In the genomic region with DNA sequence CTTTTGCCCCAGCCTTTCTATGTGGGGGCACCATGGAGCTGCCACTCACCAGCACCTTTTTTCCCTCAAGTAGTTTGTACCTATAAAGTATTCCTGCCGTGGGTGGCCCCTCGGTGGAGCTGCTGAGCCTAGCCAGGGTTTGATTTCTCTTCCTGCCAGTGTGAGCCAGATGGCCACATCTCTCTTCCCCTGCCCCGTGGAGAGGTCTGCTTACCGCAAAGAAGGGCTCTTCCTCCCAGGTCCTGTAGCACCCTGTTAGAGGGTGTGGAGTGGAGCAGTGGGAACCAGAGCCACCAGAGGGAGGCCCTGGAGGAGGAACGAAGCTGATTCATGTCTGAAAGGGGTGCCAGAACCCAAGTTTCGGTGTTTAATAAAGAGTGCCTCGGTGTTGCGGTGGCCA, we compare ENCODE assay signal across 17 cellular contexts.
DNase-seq lines count a peak whose midpoint lies in the region; ATAC-seq, FAIRE-seq and TF ChIP-seq lines count a peak whose summit lies in the region.
"Had no signal": no experiment of that assay in that cellular context is flagged by ENCODE, and none has a peak within 500 bp of the region (broad histone marks: within the 10 kb centered on the region; RNA-seq: fewer than 3 reads in every experiment).

No MANE protein-coding gene starts in this region.

- no peak overlapping the region for H2BK120ac ChIP-seq in trophoblast cell (ENCODE audit: insufficient read depth, low read length, poor library complexity)

- peak overlapping the region; percentile 28 for H3K18ac ChIP-seq in trophoblast cell (ENCODE audit: low read length)

- WGBS in heart right ventricle, 2 donors, result 43 to 44% methylated on average over 8 of the region's 8 CpGs
- WGBS in trophoblast cell (ENCODE audit: extremely low coverage, insufficient coverage, insufficient read length), result no CpG with 5 or more reads among the region's 8 CpGs

- H3K36me3 ChIP-seq in H7 (replicated peaks; ENCODE audit: control insufficient read depth, insufficient read depth, low read length) (peaks cover 3% of the 10 kb centered on the region), adipocyte (ENCODE audit: control insufficient read depth, insufficient read depth, low read length, severe bottlenecking) (no peaks in the 10 kb centered on the region), heart right ventricle (peaks cover 0 to 97% (median 7%) of the 10 kb centered on the region in 9 donors), trophoblast cell (ENCODE audit: control insufficient read depth in 1 of 2, insufficient read depth in 2 of 2, low read length in 2 of 2) (peaks cover 23 to 31% of the 10 kb centered on the region in 2 experiments)
- H3K36me3 ChIP-seq: SJSA1 had no signal

- H3K9ac ChIP-seq in adipocyte (ENCODE audit: low read length), result no peak overlapping the region
- H3K9ac ChIP-seq in trophoblast cell (ENCODE audit: low read length), result no peak overlapping the region

- no peak for TF ChIP-seq POLR2A in GM12892 (IDR thresholded peaks at IDR 0.05; ENCODE audit: low read depth, low read length)

- DNase-seq in H7 (peak; percentile 34), adipocyte (ENCODE audit: low read depth) (no peak), heart right ventricle (no peak), trophoblast cell (no peak), hepatic stellate cell (ENCODE audit: low spot score) (no peak), KG1 (lab: John Stamatoyannopoulos, UW) (no peak), T-helper 9 cell (no peak), GM12892 (ENCODE audit: insufficient read length) (no peak)
- DNase-seq: activated CD4-positive, CD25-positive, alpha-beta regulatory T cell; activated T-cell treated with anti-CD3 and anti-CD28 coated beads, Interleukin-2, amount 50 U/mL, for 72 hours; DND-41; HCEC 1CT; naive thymus-derived CD8-positive, alpha-beta T cell; NCI-H1105; NCI-H774 had no signal

- H3K9me3 ChIP-seq in adipocyte (ENCODE audit: control insufficient read depth, low read length) (no peaks in the 10 kb centered on the region), heart right ventricle (no peaks in the 10 kb centered on the region), trophoblast cell (ENCODE audit: insufficient read depth, low read depth, low read length) (no peaks in the 10 kb centered on the region)
- H3K9me3 ChIP-seq: SJSA1 had no signal

- intact Hi-C loops in heart right ventricle (cut with DNase I), result loop anchor here in 1 of 10 donors (10.0 kb wide), 1 partner anchor 619 kb away; no protein-coding TSS in a partner anchor

- peaks cover 18% of the 10 kb centered on the region for H3K79me1 ChIP-seq in trophoblast cell (ENCODE audit: low read length)

- H3K14ac ChIP-seq in trophoblast cell (ENCODE audit: low read length), result no peak overlapping the region

- peak overlapping the region; percentile 10 for H4K8ac ChIP-seq in trophoblast cell (ENCODE audit: low read depth, low read length)

- no peak overlapping the region for H2AFZ ChIP-seq in trophoblast cell (ENCODE audit: insufficient read depth, low read length, poor library complexity)

- H3K4me3 ChIP-seq in H7 (ENCODE audit: insufficient read depth, low read depth, low read length) (no peak overlapping the region), adipocyte (ENCODE audit: low read length) (peak overlapping the region; percentile 1), heart right ventricle (peak overlapping the region in 4 of 10 donors; percentile 2 to 26 (median 11)), trophoblast cell (ENCODE audit: low read depth, low read length) (no peak overlapping the region)
- H3K4me3 ChIP-seq: SJSA1 had no signal

- no peak overlapping the region for H3K4ac ChIP-seq in trophoblast cell (ENCODE audit: low read depth, low read length)

- no peak for FAIRE-seq in GM12892 (lab: Jason Lieb, UNC)
- FAIRE-seq: bronchial epithelial cell had no signal

- no peak overlapping the region for H4K91ac ChIP-seq in trophoblast cell (ENCODE audit: low read depth, low read length)

- no peak overlapping the region for H2AK5ac ChIP-seq in trophoblast cell (ENCODE audit: low read length)

- peak; percentile 5 to 53 (median 34) for ATAC-seq in heart right ventricle
- ATAC-seq: activated T-cell treated with anti-CD3 and anti-CD28 coated beads, Interleukin-2, amount 50 U/mL, for 72 hours; naive thymus-derived CD8-positive, alpha-beta T cell had no signal

- peak in 4 of 9 donors; percentile 6 to 25 (median 22) for TF ChIP-seq CTCF in heart right ventricle (IDR thresholded peaks at IDR 0.05)

- H4K12ac ChIP-seq in trophoblast cell (ENCODE audit: low read depth, low read length), result no peak overlapping the region

- H2BK5ac ChIP-seq in trophoblast cell (ENCODE audit: low read depth, low read length, poor library complexity), result no peak overlapping the region

- no peak overlapping the region for H3K4me2 ChIP-seq in trophoblast cell (ENCODE audit: low read length)

- H3K27me3 ChIP-seq in H7 (ENCODE audit: control insufficient read depth, insufficient read depth, low read length), result no peaks in the 10 kb centered on the region
- H3K27me3 ChIP-seq in adipocyte (replicated peaks; ENCODE audit: control insufficient read depth, insufficient read depth, low read length), result no peaks in the 10 kb centered on the region
- H3K27me3 ChIP-seq in heart right ventricle, result no peaks in the 10 kb centered on the region
- no peaks in the 10 kb centered on the region for H3K27me3 ChIP-seq in trophoblast cell (ENCODE audit: insufficient read depth, low read length)
- H3K27me3 ChIP-seq: SJSA1 had no signal

- H3K27ac ChIP-seq in heart right ventricle (peak overlapping the region; percentile 21 to 94 (median 79)), trophoblast cell (ENCODE audit: low read depth, low read length) (no peak overlapping the region)
- H3K27ac ChIP-seq: SJSA1 had no signal

- no peak overlapping the region for H3K23ac ChIP-seq in trophoblast cell (ENCODE audit: low read length)

- H3K4me1 ChIP-seq in adipocyte (ENCODE audit: control insufficient read depth, insufficient read depth, low read length) (peaks cover 10% of the 10 kb centered on the region), heart right ventricle (peaks cover 0 to 50% (median 21%) of the 10 kb centered on the region in 9 donors), trophoblast cell (ENCODE audit: control insufficient read depth in 1 of 2, insufficient read depth in 2 of 2, low read length in 2 of 2) (peaks cover 10 to 18% of the 10 kb centered on the region in 2 experiments)
- H3K4me1 ChIP-seq: SJSA1 had no signal

- peak overlapping the region; percentile 21 for H2BK12ac ChIP-seq in trophoblast cell (ENCODE audit: low read length)

- no peaks in the 10 kb centered on the region for H3K79me2 ChIP-seq in trophoblast cell (ENCODE audit: control insufficient read depth, insufficient read depth, low read length, poor library complexity)
